Comparison of ENCODE assay signal across 1 cellular context in the genomic region with DNA sequence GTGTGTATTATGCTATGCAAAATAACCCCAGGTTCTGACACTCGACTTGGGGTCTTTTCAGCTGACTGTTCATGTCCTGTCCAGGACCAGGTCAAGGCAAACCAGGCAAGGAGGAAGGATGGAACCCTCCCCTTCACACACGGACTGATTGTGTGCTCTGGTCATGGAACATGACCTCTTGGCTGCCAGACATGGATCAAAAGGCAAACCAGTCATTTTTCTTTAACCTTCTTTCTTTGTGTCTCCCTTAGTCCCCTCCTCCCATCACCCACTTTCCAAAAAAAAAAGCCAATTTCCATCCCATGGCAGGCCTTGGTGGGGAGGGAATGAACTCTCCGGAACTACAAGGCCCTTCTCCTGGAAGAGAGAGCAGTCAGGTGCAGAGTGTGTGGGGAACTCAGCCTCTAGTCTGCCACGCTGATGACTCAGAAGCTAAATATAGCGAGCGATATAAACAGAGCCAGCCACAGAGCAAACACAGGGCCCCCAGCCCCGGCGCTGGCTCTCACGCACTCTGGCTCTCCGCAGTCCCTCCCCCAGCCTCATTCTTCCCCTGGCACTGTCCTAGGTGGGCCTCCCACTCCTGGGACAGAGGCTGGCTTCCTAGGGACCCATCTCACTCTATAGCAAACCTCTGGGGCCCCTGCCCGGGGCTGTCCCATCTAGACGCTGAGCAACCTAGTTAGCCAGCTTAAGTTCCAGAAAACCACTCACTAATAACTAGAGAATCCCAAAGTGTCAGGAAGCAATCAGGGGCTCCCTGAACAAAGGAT.
TF ChIP-seq lines count a peak whose summit lies in the region.

No MANE protein-coding gene starts in this region.

TF ChIP-seq in GM12878, 131 proteins besides CTCF, POLR2A, EP300 and RAD21 (continued from another document and continues in another):
- TF ChIP-seq, protein P1, sequence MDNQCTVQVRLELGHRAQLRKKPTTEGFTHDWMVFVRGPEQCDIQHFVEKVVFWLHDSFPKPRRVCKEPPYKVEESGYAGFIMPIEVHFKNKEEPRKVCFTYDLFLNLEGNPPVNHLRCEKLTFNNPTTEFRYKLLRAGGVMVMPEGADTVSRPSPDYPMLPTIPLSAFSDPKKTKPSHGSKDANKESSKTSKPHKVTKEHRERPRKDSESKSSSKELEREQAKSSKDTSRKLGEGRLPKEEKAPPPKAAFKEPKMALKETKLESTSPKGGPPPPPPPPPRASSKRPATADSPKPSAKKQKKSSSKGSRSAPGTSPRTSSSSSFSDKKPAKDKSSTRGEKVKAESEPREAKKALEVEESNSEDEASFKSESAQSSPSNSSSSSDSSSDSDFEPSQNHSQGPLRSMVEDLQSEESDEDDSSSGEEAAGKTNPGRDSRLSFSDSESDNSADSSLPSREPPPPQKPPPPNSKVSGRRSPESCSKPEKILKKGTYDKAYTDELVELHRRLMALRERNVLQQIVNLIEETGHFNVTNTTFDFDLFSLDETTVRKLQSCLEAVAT (IDR thresholded peaks at IDR 0.05): peak; percentile 61; the same call in 1 of the 2 replicates
- peak; percentile 85 for TF ChIP-seq NBN (IDR thresholded peaks at IDR 0.05)
- TF ChIP-seq, protein P2, sequence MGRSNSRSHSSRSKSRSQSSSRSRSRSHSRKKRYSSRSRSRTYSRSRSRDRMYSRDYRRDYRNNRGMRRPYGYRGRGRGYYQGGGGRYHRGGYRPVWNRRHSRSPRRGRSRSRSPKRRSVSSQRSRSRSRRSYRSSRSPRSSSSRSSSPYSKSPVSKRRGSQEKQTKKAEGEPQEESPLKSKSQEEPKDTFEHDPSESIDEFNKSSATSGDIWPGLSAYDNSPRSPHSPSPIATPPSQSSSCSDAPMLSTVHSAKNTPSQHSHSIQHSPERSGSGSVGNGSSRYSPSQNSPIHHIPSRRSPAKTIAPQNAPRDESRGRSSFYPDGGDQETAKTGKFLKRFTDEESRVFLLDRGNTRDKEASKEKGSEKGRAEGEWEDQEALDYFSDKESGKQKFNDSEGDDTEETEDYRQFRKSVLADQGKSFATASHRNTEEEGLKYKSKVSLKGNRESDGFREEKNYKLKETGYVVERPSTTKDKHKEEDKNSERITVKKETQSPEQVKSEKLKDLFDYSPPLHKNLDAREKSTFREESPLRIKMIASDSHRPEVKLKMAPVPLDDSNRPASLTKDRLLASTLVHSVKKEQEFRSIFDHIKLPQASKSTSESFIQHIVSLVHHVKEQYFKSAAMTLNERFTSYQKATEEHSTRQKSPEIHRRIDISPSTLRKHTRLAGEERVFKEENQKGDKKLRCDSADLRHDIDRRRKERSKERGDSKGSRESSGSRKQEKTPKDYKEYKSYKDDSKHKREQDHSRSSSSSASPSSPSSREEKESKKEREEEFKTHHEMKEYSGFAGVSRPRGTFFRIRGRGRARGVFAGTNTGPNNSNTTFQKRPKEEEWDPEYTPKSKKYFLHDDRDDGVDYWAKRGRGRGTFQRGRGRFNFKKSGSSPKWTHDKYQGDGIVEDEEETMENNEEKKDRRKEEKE (IDR thresholded peaks at IDR 0.05): no peak
- no peak for TF ChIP-seq PRDM15 (CRISPR knock-in tag; IDR thresholded peaks at IDR 0.05)
- TF ChIP-seq CEBPB (IDR thresholded peaks at IDR 0.05; ENCODE audit: borderline replicate concordance in 1 of 2, low read depth in 2 of 2, low read length in 2 of 2): no peak
- TF ChIP-seq E2F8 (IDR thresholded peaks at IDR 0.05; ENCODE audit: low read depth, partially characterized antibody): no peak
- no peak; the same call in 1 of the 2 replicates for TF ChIP-seq SMARCA5 (IDR thresholded peaks at IDR 0.05)
- no peak for TF ChIP-seq FOS (IDR thresholded peaks at IDR 0.05; ENCODE audit: borderline replicate concordance, extremely low read depth, insufficient read length)
- peak; percentile 96 for TF ChIP-seq BCL3 (IDR thresholded peaks at IDR 0.05; ENCODE audit: borderline replicate concordance, insufficient read depth, low read depth, low read length, poor library complexity, severe bottlenecking)
- peak; percentile 91 for TF ChIP-seq CHD2 (IDR thresholded peaks at IDR 0.05; ENCODE audit: borderline replicate concordance, low read depth, low read length)
- TF ChIP-seq, protein P3, sequence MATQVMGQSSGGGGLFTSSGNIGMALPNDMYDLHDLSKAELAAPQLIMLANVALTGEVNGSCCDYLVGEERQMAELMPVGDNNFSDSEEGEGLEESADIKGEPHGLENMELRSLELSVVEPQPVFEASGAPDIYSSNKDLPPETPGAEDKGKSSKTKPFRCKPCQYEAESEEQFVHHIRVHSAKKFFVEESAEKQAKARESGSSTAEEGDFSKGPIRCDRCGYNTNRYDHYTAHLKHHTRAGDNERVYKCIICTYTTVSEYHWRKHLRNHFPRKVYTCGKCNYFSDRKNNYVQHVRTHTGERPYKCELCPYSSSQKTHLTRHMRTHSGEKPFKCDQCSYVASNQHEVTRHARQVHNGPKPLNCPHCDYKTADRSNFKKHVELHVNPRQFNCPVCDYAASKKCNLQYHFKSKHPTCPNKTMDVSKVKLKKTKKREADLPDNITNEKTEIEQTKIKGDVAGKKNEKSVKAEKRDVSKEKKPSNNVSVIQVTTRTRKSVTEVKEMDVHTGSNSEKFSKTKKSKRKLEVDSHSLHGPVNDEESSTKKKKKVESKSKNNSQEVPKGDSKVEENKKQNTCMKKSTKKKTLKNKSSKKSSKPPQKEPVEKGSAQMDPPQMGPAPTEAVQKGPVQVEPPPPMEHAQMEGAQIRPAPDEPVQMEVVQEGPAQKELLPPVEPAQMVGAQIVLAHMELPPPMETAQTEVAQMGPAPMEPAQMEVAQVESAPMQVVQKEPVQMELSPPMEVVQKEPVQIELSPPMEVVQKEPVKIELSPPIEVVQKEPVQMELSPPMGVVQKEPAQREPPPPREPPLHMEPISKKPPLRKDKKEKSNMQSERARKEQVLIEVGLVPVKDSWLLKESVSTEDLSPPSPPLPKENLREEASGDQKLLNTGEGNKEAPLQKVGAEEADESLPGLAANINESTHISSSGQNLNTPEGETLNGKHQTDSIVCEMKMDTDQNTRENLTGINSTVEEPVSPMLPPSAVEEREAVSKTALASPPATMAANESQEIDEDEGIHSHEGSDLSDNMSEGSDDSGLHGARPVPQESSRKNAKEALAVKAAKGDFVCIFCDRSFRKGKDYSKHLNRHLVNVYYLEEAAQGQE (IDR thresholded peaks at IDR 0.05; ENCODE audit: low read depth, low read length): 0 out of 2 replicates have a peak, but pooled peaks have one; percentile 50
- TF ChIP-seq NRF1 (conservative IDR thresholded peaks at IDR 0.05; ENCODE audit: low read depth, low read length): no peak
- TF ChIP-seq, protein P4, sequence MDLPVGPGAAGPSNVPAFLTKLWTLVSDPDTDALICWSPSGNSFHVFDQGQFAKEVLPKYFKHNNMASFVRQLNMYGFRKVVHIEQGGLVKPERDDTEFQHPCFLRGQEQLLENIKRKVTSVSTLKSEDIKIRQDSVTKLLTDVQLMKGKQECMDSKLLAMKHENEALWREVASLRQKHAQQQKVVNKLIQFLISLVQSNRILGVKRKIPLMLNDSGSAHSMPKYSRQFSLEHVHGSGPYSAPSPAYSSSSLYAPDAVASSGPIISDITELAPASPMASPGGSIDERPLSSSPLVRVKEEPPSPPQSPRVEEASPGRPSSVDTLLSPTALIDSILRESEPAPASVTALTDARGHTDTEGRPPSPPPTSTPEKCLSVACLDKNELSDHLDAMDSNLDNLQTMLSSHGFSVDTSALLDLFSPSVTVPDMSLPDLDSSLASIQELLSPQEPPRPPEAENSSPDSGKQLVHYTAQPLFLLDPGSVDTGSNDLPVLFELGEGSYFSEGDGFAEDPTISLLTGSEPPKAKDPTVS (IDR thresholded peaks at IDR 0.05; ENCODE audit: low read depth, low read length): no peak
- TF ChIP-seq, protein P5, sequence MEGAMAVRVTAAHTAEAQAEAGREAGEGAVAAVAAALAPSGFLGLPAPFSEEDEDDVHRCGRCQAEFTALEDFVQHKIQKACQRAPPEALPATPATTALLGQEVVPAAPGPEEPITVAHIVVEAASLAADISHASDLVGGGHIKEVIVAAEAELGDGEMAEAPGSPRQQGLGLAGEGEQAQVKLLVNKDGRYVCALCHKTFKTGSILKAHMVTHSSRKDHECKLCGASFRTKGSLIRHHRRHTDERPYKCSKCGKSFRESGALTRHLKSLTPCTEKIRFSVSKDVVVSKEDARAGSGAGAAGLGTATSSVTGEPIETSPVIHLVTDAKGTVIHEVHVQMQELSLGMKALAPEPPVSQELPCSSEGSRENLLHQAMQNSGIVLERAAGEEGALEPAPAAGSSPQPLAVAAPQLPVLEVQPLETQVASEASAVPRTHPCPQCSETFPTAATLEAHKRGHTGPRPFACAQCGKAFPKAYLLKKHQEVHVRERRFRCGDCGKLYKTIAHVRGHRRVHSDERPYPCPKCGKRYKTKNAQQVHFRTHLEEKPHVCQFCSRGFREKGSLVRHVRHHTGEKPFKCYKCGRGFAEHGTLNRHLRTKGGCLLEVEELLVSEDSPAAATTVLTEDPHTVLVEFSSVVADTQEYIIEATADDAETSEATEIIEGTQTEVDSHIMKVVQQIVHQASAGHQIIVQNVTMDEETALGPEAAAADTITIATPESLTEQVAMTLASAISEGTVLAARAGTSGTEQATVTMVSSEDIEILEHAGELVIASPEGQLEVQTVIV (IDR thresholded peaks at IDR 0.05; ENCODE audit: borderline replicate concordance, partially characterized antibody): no peak
- TF ChIP-seq PML (IDR thresholded peaks at IDR 0.05; ENCODE audit: low read length): no peak
- no peak; the same call in 1 of the 2 replicates for TF ChIP-seq STAT1 (conservative IDR thresholded peaks at IDR 0.05)
- no peak for TF ChIP-seq ZZZ3 (IDR thresholded peaks at IDR 0.05; ENCODE audit: control insufficient read depth, insufficient read length, low read depth)
- no peak for TF ChIP-seq SUZ12 (IDR thresholded peaks at IDR 0.05; ENCODE audit: unreplicated experiment)
- peak; percentile 81; the same call in 1 of the 2 replicates for TF ChIP-seq MXI1 (IDR thresholded peaks at IDR 0.05; ENCODE audit: low read depth, low read length)
- TF ChIP-seq EED (IDR thresholded peaks at IDR 0.05; ENCODE audit: low read depth): peak; percentile 98
- no peak for TF ChIP-seq FOXM1 (IDR thresholded peaks at IDR 0.05; ENCODE audit: low read depth, low read length)
